Comparison of ENCODE assay signal across 14 cellular contexts in genomic region chr10:30270247-30270646, GRCh38.
A peak's percentile ranks its signal among the peaks of the same experiment; 100 is the strongest.
DNase-seq lines count a peak whose midpoint lies in the region; ATAC-seq, FAIRE-seq and TF ChIP-seq lines count a peak whose summit lies in the region.
"Had no signal": no experiment of that assay in that cellular context is flagged by ENCODE, and none has a peak within 500 bp of the region (broad histone marks: within the 10 kb centered on the region; RNA-seq: fewer than 3 reads in every experiment).

No MANE protein-coding gene starts in this region.

- H3K27ac ChIP-seq in thyroid gland = no peak overlapping the region
- H3K27ac ChIP-seq: lower lobe of right lung, upper lobe of left lung had no signal

- no peak for TF ChIP-seq POLR2A in thyroid gland (IDR thresholded peaks at IDR 0.05)

- no peaks in the 10 kb centered on the region for H3K4me1 ChIP-seq in thyroid gland
- H3K4me1 ChIP-seq: Caco-2, lower lobe of right lung, upper lobe of left lung had no signal

- H3K36me3 ChIP-seq in thyroid gland = no peaks in the 10 kb centered on the region
- H3K36me3 ChIP-seq: lower lobe of right lung, upper lobe of left lung had no signal

- intact Hi-C loops in thyroid gland (cut with DNase I) = no loop called here

- H3K27me3 ChIP-seq in thyroid gland = no peaks in the 10 kb centered on the region
- H3K27me3 ChIP-seq: upper lobe of left lung had no signal

- no peaks in the 10 kb centered on the region for H3K9me3 ChIP-seq in thyroid gland

- DNase-seq in AG08395 (ENCODE audit: low spot score) (peak; percentile 8), HT-29 (ENCODE audit: low spot score) (peak; percentile 25), frontal cortex (ENCODE audit: low spot score in 2 of 2) (no peak), cerebellar cortex (ENCODE audit: low spot score) (no peak), thyroid gland (no peak)
- DNase-seq in stimulated activated naive CD8-positive, alpha-beta T cell treated with anti-CD3 and anti-CD28 coated beads, Interleukin-15, Interleukin-2, amounts not matched to agents 100 U/mL and 50 U/mL, for 24 hours = no peak
- DNase-seq: activated CD8-positive, alpha-beta memory T cell treated with anti-CD3 and anti-CD28 coated beads, Interleukin-2, amount 50 U/mL, for 48 hours; Caco-2; lower lobe of right lung; NCI-H345; retina; upper lobe of left lung had no signal

- peak; percentile 63 for ATAC-seq in SK-N-SH treated with all-trans-retinoic acid at 6 μM for 48 hours
- ATAC-seq in GM18517 (IDR thresholded peaks at IDR 0.05; ENCODE audit: unreplicated experiment) = no peak
- ATAC-seq in stimulated activated naive CD8-positive, alpha-beta T cell treated with anti-CD3 and anti-CD28 coated beads, Interleukin-15, Interleukin-2, amounts not matched to agents 100 U/mL and 50 U/mL, for 24 hours = no peak
- ATAC-seq: lower lobe of right lung had no signal

- FAIRE-seq in frontal cortex (lab: Jason Lieb, UNC) = peak; percentile 21

- peak in 3 of 6 experiments; percentile 20 to 39 (median 33) for TF ChIP-seq CTCF in thyroid gland (IDR thresholded peaks at IDR 0.05)

- 11 to 18% methylated on average over 3 of the region's 3 CpGs for WGBS in thyroid gland, 2 donors

- H3K4me3 ChIP-seq in thyroid gland (replicated peaks in 1 of 3) = no peak overlapping the region
- H3K4me3 ChIP-seq: lower lobe of right lung, upper lobe of left lung had no signal

TF ChIP-seq in SK-N-SH treated with all-trans-retinoic acid at 6 μM for 48 hours, 23 proteins besides CTCF, POLR2A, EP300 and RAD21:
- TF ChIP-seq ZNF8 (CRISPR knock-in tag; IDR thresholded peaks at IDR 0.05) (no peak), TCF4 (CRISPR knock-in tag; IDR thresholded peaks at IDR 0.05; ENCODE audit: borderline replicate concordance) (no peak), CREB5 (CRISPR knock-in tag; IDR thresholded peaks at IDR 0.05; ENCODE audit: low read depth) (no peak), ZFP30 (CRISPR knock-in tag; IDR thresholded peaks at IDR 0.05) (no peak), ARNTL (CRISPR knock-in tag; IDR thresholded peaks at IDR 0.05; ENCODE audit: borderline replicate concordance, low read depth) (no peak), CSRNP3 (CRISPR knock-in tag; IDR thresholded peaks at IDR 0.05) (no peak), ZFP3 (CRISPR knock-in tag; IDR thresholded peaks at IDR 0.05) (no peak), PATZ1 (CRISPR knock-in tag; IDR thresholded peaks at IDR 0.05; ENCODE audit: borderline replicate concordance) (no peak), POU6F1 (CRISPR knock-in tag; IDR thresholded peaks at IDR 0.05; ENCODE audit: borderline replicate concordance, low read depth) (no peak), SNAI2 (CRISPR knock-in tag; IDR thresholded peaks at IDR 0.05) (no peak), OSR1 (CRISPR knock-in tag; IDR thresholded peaks at IDR 0.05) (no peak), CSDC2 (CRISPR knock-in tag; IDR thresholded peaks at IDR 0.05) (no peak), RARB (CRISPR knock-in tag; IDR thresholded peaks at IDR 0.05) (no peak), ESRRG (CRISPR knock-in tag; IDR thresholded peaks at IDR 0.05) (no peak), TSHZ2 (CRISPR knock-in tag; IDR thresholded peaks at IDR 0.05) (no peak), PPARA (CRISPR knock-in tag; IDR thresholded peaks at IDR 0.05; ENCODE audit: borderline replicate concordance) (no peak), BACH2 (CRISPR knock-in tag; IDR thresholded peaks at IDR 0.05; ENCODE audit: borderline replicate concordance) (no peak), ISL1 (CRISPR knock-in tag; IDR thresholded peaks at IDR 0.05) (no peak), ZNF565 (CRISPR knock-in tag; conservative IDR thresholded peaks at IDR 0.05; ENCODE audit: low read depth) (no peak)
TF ChIP-seq in SK-N-SH treated with all-trans-retinoic acid at 6 μM for 48 hours: peak in this region for 0.

Comparison
In these comparisons a context has a peak if more than half of its experiments do, and no peak if none do; other contexts are left out.
1. DNase-seq: peak in AG08395 (single experiment) and HT-29 (single experiment); none in frontal cortex (0 of 2), stimulated activated naive CD8-positive, alpha-beta T cell treated with anti-CD3 and anti-CD28 coated beads, Interleukin-15, Interleukin-2, amounts not matched to agents 100 U/mL and 50 U/mL, for 24 hours (single experiment), cerebellar cortex (single experiment) and thyroid gland (0 of 2).